ENCODE assay signal across 14 cellular contexts in the genomic region with DNA sequence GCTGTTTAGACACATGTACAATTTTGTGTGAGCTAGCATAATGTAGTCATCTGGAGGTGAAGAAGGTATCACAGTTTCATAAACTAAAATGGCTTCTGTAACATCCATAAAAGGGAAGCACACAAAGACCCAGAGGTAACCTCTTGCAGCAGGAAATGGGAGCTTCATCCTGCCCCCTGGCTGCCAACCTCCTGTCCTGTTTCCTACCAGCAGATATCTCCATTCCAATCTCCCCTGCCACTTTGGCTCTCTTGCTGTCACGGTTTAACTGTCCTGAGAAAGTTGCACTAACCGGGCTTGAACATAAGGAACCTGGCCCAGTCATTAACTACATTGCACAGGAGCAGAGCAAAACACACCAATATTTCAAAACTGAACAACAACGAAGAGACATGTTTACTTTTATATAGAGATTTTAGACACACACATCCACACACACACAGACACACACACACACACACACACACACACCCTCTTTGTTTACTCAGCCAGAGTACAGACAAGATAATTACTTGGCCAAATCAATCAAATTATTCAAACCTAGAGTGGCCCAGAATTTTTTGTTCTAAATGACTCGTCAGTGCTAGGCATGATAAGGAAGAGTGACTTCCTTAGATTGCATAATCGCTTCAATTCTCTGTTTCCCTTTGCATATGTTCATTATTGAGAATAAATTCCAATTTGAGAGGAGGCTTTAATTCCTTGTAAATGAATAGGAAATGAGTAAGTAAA. TPM values are rescaled to one million over a fixed set of nuclear protein-coding genes. Genes with fewer than 3 reads are reported as not detected.
DNase-seq lines count a peak whose midpoint lies in the region; TF ChIP-seq lines count a peak whose summit lies in the region.
"Had no signal": no experiment of that assay in that cellular context is flagged by ENCODE, and none has a peak within 500 bp of the region (broad histone marks: within the 10 kb centered on the region; RNA-seq: fewer than 3 reads in every experiment).

No MANE protein-coding gene starts in this region.

- H3K27me3 Mint-ChIP-seq in progenitor cell of endocrine pancreas (no peaks in the 10 kb centered on the region), mesothelial cell of epicardium (ENCODE audit: low read depth) (no peaks in the 10 kb centered on the region)

- H3K27me3 ChIP-seq in A673 (replicated peaks; ENCODE audit: insufficient read depth, low read depth, low read length, poor library complexity): peaks cover 6% of the 10 kb centered on the region
- H3K27me3 ChIP-seq: esophagus muscularis mucosa had no signal

- CTCF ChIA-PET in A673 (lab: Charles Lee): no interaction called here

- H3K27ac Mint-ChIP-seq in progenitor cell of endocrine pancreas: no peak overlapping the region
- H3K27ac Mint-ChIP-seq in mesothelial cell of epicardium: no peak overlapping the region

- H3K9me3 ChIP-seq in A673 (ENCODE audit: low read depth, low read length, poor library complexity, severe bottlenecking): no peaks in the 10 kb centered on the region
- H3K9me3 ChIP-seq: esophagus muscularis mucosa, neutrophil had no signal

- H3K4me3 Mint-ChIP-seq in progenitor cell of endocrine pancreas (ENCODE audit: low read depth) (no peak overlapping the region), mesothelial cell of epicardium (no peak overlapping the region)

- H3K27ac ChIP-seq in A673 (ENCODE audit: low read depth, low read length, poor library complexity, severe bottlenecking): no peak overlapping the region
- H3K27ac ChIP-seq: esophagus muscularis mucosa, neutrophil had no signal

- DNase-seq in A673 (ENCODE audit: low spot score) (no peak), Daoy (ENCODE audit: low read depth) (peak; percentile 3), NCI-H748 treated with DMSO at 0.1 percent for 48 hours (lab: John Stamatoyannopoulos, UW) (peak; percentile 60), epithelial cell of proximal tubule (ENCODE audit: low read depth) (no peak), progenitor cell of endocrine pancreas (ENCODE audit: low spot score, unreplicated experiment) (no peak), NCI-H446 treated with DMSO at 0.1 percent for 48 hours (lab: John Stamatoyannopoulos, UW) (no peak), cortex of kidney (lab: John Stamatoyannopoulos, UW) (no peak), mesothelial cell of epicardium (ENCODE audit: low spot score in 2 of 2, unreplicated experiment in 2 of 2) (no peak)
- DNase-seq: anterior cingulate cortex, MM.1S, T-helper 1 cell had no signal

- H3K4me1 Mint-ChIP-seq in progenitor cell of endocrine pancreas (ENCODE audit: low read depth): no peaks in the 10 kb centered on the region
- peaks cover 22% of the 10 kb centered on the region for H3K4me1 Mint-ChIP-seq in mesothelial cell of epicardium

- no peaks in the 10 kb centered on the region for H3K36me3 ChIP-seq in A673 (ENCODE audit: insufficient read depth, low read length, poor library complexity, severe bottlenecking)
- H3K36me3 ChIP-seq: neutrophil had no signal

- no TSS peak for BruUV-seq in A673 (replicated peaks; lab: Mats Ljungman, UMichigan)

- intact Hi-C loops in A673 (cut with micrococcal nuclease; ENCODE audit: unreplicated experiment): no loop called here

- no peaks in the 10 kb centered on the region for H3K4me1 ChIP-seq in A673 (ENCODE audit: insufficient read depth, low read length, poor library complexity, severe bottlenecking)

- TF ChIP-seq CTCF in A673 (conservative IDR thresholded peaks at IDR 0.05; ENCODE audit: low read depth, low read length) (peak; percentile 27; the same call in 1 of the 2 replicates), epithelial cell of proximal tubule (conservative IDR thresholded peaks at IDR 0.05; ENCODE audit: low read depth, low read length) (peak; percentile 35), progenitor cell of endocrine pancreas (IDR thresholded peaks at IDR 0.05; ENCODE audit: unreplicated experiment) (no peak), mesothelial cell of epicardium (IDR thresholded peaks at IDR 0.05; ENCODE audit: unreplicated experiment) (no peak)

- POLR2A ChIA-PET in A673 (lab: Charles Lee; ENCODE audit: low non-redundant PET): no interaction called here

- H3K9me3 Mint-ChIP-seq in progenitor cell of endocrine pancreas (ENCODE audit: low read depth): peaks cover 10% of the 10 kb centered on the region
- peaks cover 10% of the 10 kb centered on the region for H3K9me3 Mint-ChIP-seq in mesothelial cell of epicardium

- H3K4me3 ChIP-seq in A673 (ENCODE audit: low read depth, low read length, poor library complexity, severe bottlenecking) (no peak overlapping the region), epithelial cell of proximal tubule (ENCODE audit: low read depth, low read length) (no peak overlapping the region)
- H3K4me3 ChIP-seq: esophagus muscularis mucosa, GM12878 had no signal

- H3K36me3 Mint-ChIP-seq in progenitor cell of endocrine pancreas (ENCODE audit: insufficient read depth) (no peaks in the 10 kb centered on the region), mesothelial cell of epicardium (no peaks in the 10 kb centered on the region)

RNA-seq across cellular contexts. Expression of a gene that starts 24.2 kb away (rescaled TPM):
- total RNA-seq in A673 (2021): 0.43 and 0.48 TPM in 2 replicates
- 3.4 and 7.3 TPM in 2 replicates for total RNA-seq in Daoy (2014; rRNA removed; shearing (Covaris generic))
- total RNA-seq in epithelial cell of proximal tubule: 6.1 and 11.0 TPM in 2 replicates
- total RNA-seq in progenitor cell of endocrine pancreas: 5.9 and 6.2 TPM in 2 replicates
- 8.8 to 10.1 TPM (median 9.4 TPM) in 3 replicates for total RNA-seq in mesothelial cell of epicardium

Comparison
In these comparisons a context has a peak if more than half of its experiments do, and no peak if none do; other contexts are left out.
1. DNase-seq: peak in Daoy (single experiment) and NCI-H748 treated with DMSO at 0.1 percent for 48 hours (single experiment); none in A673 (single experiment), epithelial cell of proximal tubule (single experiment), progenitor cell of endocrine pancreas (single experiment), NCI-H446 treated with DMSO at 0.1 percent for 48 hours (single experiment), cortex of kidney (single experiment) and mesothelial cell of epicardium (0 of 2).
2. CTCF ChIP-seq: peak in A673 (single experiment) and epithelial cell of proximal tubule (single experiment); none in progenitor cell of endocrine pancreas (single experiment) and mesothelial cell of epicardium (single experiment).